ENCODE assay signal across 23 cellular contexts in the genomic region with DNA sequence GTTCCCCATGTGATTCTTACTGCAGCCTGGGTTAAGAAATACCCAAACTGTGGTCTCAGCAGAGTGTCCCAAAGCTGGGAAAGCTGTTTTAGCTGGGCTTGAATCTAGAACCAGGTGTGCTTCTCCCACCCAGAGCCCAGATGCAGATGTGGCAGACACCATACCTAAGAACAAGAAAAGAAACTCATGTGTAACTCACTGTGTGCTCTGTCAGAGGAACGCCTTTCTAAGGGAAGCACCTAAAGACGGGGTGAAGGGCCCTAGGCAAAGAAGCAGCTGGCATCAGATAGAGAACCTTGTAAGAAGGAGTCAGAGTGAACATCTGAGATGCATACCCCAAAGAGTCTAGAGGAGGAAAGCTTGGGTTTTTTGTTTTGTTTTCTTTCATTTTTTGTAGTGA. TPM values are rescaled to one million over a fixed set of nuclear protein-coding genes. Genes with fewer than 3 reads are reported as not detected.
DNase-seq lines count a peak whose midpoint lies in the region; ATAC-seq and TF ChIP-seq lines count a peak whose summit lies in the region.
"Had no signal": no experiment of that assay in that cellular context is flagged by ENCODE, and none has a peak within 500 bp of the region (broad histone marks: within the 10 kb centered on the region; RNA-seq: fewer than 3 reads in every experiment).

No MANE protein-coding gene starts in this region.

- TF ChIP-seq CTCF in upper lobe of right lung (IDR thresholded peaks at IDR 0.05): no peak

- H3K36me3 ChIP-seq in upper lobe of right lung: no peaks in the 10 kb centered on the region
- H3K36me3 ChIP-seq: left lung, neural progenitor cell, SJSA1, tibial artery had no signal

- intact Hi-C loops in upper lobe of right lung (cut with DNase I): no loop called here
- intact Hi-C loops in posterior cingulate gyrus (cut with DNase I): no loop called here

- no peaks in the 10 kb centered on the region for H3K9me3 ChIP-seq in upper lobe of right lung
- H3K9me3 ChIP-seq: left lung, SJSA1, tibial artery had no signal

- peaks cover 5% of the 10 kb centered on the region for H3K36me3 Mint-ChIP-seq in activated CD8-positive, alpha-beta memory T cell treated with anti-CD3 and anti-CD28 coated beads, Interleukin-2, amount 10 ng/mL, durations not matched to agents 7 days and 5 days
- H3K36me3 Mint-ChIP-seq: neural progenitor cell had no signal

- no peak for ATAC-seq in activated CD8-positive, alpha-beta memory T cell treated with anti-CD3 and anti-CD28 coated beads, Interleukin-2, amount 10 ng/mL, durations not matched to agents 7 days and 5 days
- peak; percentile 42 for ATAC-seq in HG02623 (IDR thresholded peaks at IDR 0.05; ENCODE audit: unreplicated experiment)
- ATAC-seq in HG03432 (IDR thresholded peaks at IDR 0.05; ENCODE audit: unreplicated experiment): peak; percentile 49
- ATAC-seq in upper lobe of right lung: no peak
- ATAC-seq: esophagus mucosa, HCT116, PC-3 had no signal

- H3K4me1 ChIP-seq in upper lobe of right lung: peaks cover 22% of the 10 kb centered on the region
- H3K4me1 ChIP-seq: neural progenitor cell had no signal

- H3K4me1 Mint-ChIP-seq in activated CD8-positive, alpha-beta memory T cell treated with anti-CD3 and anti-CD28 coated beads, Interleukin-2, amount 10 ng/mL, durations not matched to agents 7 days and 5 days: peaks cover 44% of the 10 kb centered on the region

- no peaks in the 10 kb centered on the region for H3K27me3 Mint-ChIP-seq in activated CD8-positive, alpha-beta memory T cell treated with anti-CD3 and anti-CD28 coated beads, Interleukin-2, amount 10 ng/mL, durations not matched to agents 7 days and 5 days

- no peaks in the 10 kb centered on the region for H3K9me3 Mint-ChIP-seq in activated CD8-positive, alpha-beta memory T cell treated with anti-CD3 and anti-CD28 coated beads, Interleukin-2, amount 10 ng/mL, durations not matched to agents 7 days and 5 days (ENCODE audit: low read depth)
- H3K9me3 Mint-ChIP-seq: neural progenitor cell had no signal

- H3K4me3 Mint-ChIP-seq in activated CD8-positive, alpha-beta memory T cell treated with anti-CD3 and anti-CD28 coated beads, Interleukin-2, amount 10 ng/mL, durations not matched to agents 7 days and 5 days: no peak overlapping the region
- H3K4me3 Mint-ChIP-seq: neural progenitor cell had no signal

- peak overlapping the region; percentile 36 for H3K27ac ChIP-seq in upper lobe of right lung
- H3K27ac ChIP-seq: neural progenitor cell, SJSA1, tibial artery had no signal

- H3K27me3 ChIP-seq in upper lobe of right lung: no peaks in the 10 kb centered on the region
- H3K27me3 ChIP-seq: left lung, neural progenitor cell, SJSA1, tibial artery had no signal

- no peak overlapping the region for H3K4me3 ChIP-seq in upper lobe of right lung
- H3K4me3 ChIP-seq: left lung, neural progenitor cell, SJSA1, tibial artery had no signal

- no peak for DNase-seq in activated CD8-positive, alpha-beta memory T cell treated with anti-CD3 and anti-CD28 coated beads, Interleukin-2, amount 10 ng/mL, durations not matched to agents 7 days and 5 days
- DNase-seq in activated CD8-positive, alpha-beta memory T cell treated with anti-CD3 and anti-CD28 coated beads, Interleukin-2, amount 50 U/mL, for 48 hours: no peak
- DNase-seq in upper lobe of right lung (no peak), NCI-H524 treated with DMSO at 0.1 percent for 48 hours (lab: John Stamatoyannopoulos, UW) (no peak), midbrain (lab: John Stamatoyannopoulos, UW) (no peak), posterior cingulate gyrus (no peak)
- DNase-seq: 8988T, activated gamma-delta T cell treated with Interleukin-2 at 50 U/mL for 16 hours, amygdala, left lung, NCI-H1417 treated with DMSO at 0.1 percent for 48 hours, NCI-H2171, NCI-H748 treated with DMSO at 0.1 percent for 48 hours, PC-3, tibial artery had no signal

- CTCF ChIA-PET in activated CD8-positive, alpha-beta memory T cell treated with anti-CD3 and anti-CD28 coated beads, Interleukin-2, amount 10 ng/mL, durations not matched to agents 7 days and 5 days (lab: Charles Lee): interaction anchor here (1.1 to 5.1 kb wide), 2 partner anchors 10 to 32 kb away, joined by 3 to 39 read pairs; no protein-coding TSS in a partner anchor

- peak overlapping the region; percentile 42 for H3K27ac Mint-ChIP-seq in activated CD8-positive, alpha-beta memory T cell treated with anti-CD3 and anti-CD28 coated beads, Interleukin-2, amount 10 ng/mL, durations not matched to agents 7 days and 5 days
- H3K27ac Mint-ChIP-seq: neural progenitor cell had no signal

RNA-seq across cellular contexts. Expression of a gene that starts 24.0 kb away (rescaled TPM):
- 10 to 100 TPM; 47.1 to 52.1 TPM for total RNA-seq in activated CD8-positive, alpha-beta memory T cell treated with anti-CD3 and anti-CD28 coated beads, Interleukin-2, amount 10 ng/mL, durations not matched to agents 7 days and 5 days
- total RNA-seq in upper lobe of right lung: 35.7 TPM

RNA-seq across cellular contexts. Expression of a gene that starts 24.7 kb away (rescaled TPM):
- 1 to 10 TPM in 1 of 2 experiments, under 1 TPM in 1; 0.76 to 1.8 TPM for total RNA-seq in activated CD8-positive, alpha-beta memory T cell treated with anti-CD3 and anti-CD28 coated beads, Interleukin-2, amount 10 ng/mL, durations not matched to agents 7 days and 5 days
- 8.1 TPM for total RNA-seq in upper lobe of right lung

RNA-seq across cellular contexts. Expression of a gene that starts 48.7 kb away (rescaled TPM):
- total RNA-seq in activated CD8-positive, alpha-beta memory T cell treated with anti-CD3 and anti-CD28 coated beads, Interleukin-2, amount 10 ng/mL, durations not matched to agents 7 days and 5 days: 10 to 100 TPM; 52.2 to 87.2 TPM
- 31.4 TPM for total RNA-seq in upper lobe of right lung

RNA-seq across cellular contexts. Expression of a gene that starts 49.0 kb away (rescaled TPM):
- 100 to 1,000 TPM; 140 to 158 TPM for total RNA-seq in activated CD8-positive, alpha-beta memory T cell treated with anti-CD3 and anti-CD28 coated beads, Interleukin-2, amount 10 ng/mL, durations not matched to agents 7 days and 5 days
- 119 TPM for total RNA-seq in upper lobe of right lung

RNA-seq across cellular contexts. Expression of a gene that starts 52.4 kb away (rescaled TPM):
- total RNA-seq in activated CD8-positive, alpha-beta memory T cell treated with anti-CD3 and anti-CD28 coated beads, Interleukin-2, amount 10 ng/mL, durations not matched to agents 7 days and 5 days: under 1 TPM; 0.38 to 0.94 TPM
- total RNA-seq in upper lobe of right lung: not detected
- total RNA-seq: cardiac septum, mononuclear cell, SJSA1 had no signal

Comparison
In these comparisons a context has a peak if more than half of its experiments do, and no peak if none do; other contexts are left out.
1. ATAC-seq: peak in HG02623 (single experiment) and HG03432 (single experiment); none in activated CD8-positive, alpha-beta memory T cell treated with anti-CD3 and anti-CD28 coated beads, Interleukin-2, amount 10 ng/mL, durations not matched to agents 7 days and 5 days (single experiment) and upper lobe of right lung (single experiment).